ENCODE assay signal across 17 cellular contexts in the genomic region with DNA sequence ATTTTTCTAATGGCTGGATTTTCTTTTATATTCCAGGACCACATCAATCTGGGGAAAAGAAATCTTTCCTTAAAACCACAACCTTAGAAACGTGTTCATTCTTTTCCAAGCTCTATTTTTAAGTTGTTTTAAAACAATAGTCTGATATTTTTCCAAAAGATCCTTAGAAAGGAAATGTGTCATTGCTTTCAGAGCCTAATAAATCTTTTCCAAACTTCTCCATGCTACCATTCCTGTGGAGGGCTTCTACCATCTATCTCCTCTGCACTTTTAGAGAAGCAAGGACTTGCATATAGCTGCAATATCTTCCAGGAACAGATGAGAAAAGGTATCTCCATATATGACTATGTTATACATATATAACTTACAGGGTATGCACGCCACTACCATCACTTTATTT. TPM values are rescaled to one million over a fixed set of nuclear protein-coding genes. Genes with fewer than 3 reads are reported as not detected.
DNase-seq lines count a peak whose midpoint lies in the region; ATAC-seq and TF ChIP-seq lines count a peak whose summit lies in the region.
"Had no signal": no experiment of that assay in that cellular context is flagged by ENCODE, and none has a peak within 500 bp of the region (broad histone marks: within the 10 kb centered on the region; RNA-seq: fewer than 3 reads in every experiment).

No MANE protein-coding gene starts in this region.

- no peak for ATAC-seq in left cardiac atrium
- no peak for ATAC-seq in T-helper 17 cell
- ATAC-seq in HG03097 (IDR thresholded peaks at IDR 0.05; ENCODE audit: low FRiP score, unreplicated experiment): no peak
- ATAC-seq in natural killer cell treated with Interleukin-12 subunit alpha and Interleukin-12 subunit beta and Interleukin-15 and Interleukin-18, amount 100 ng/mL, for 72 hours: no peak

- TF ChIP-seq CTCF in left ventricle myocardium inferior (IDR thresholded peaks at IDR 0.05; ENCODE audit: borderline replicate concordance) (no peak), fibroblast of mammary gland (conservative IDR thresholded peaks at IDR 0.05; ENCODE audit: control insufficient read depth, insufficient read depth, low read depth, low read length) (no peak)

- H3K27me3 ChIP-seq in left ventricle myocardium inferior (ENCODE audit: low read depth): no peaks in the 10 kb centered on the region

- intact Hi-C loops in left ventricle myocardium inferior (cut with micrococcal nuclease) (no loop called here), left cardiac atrium (cut with DNase I) (no loop called here)

- DNase-seq in left ventricle myocardium inferior: no peak
- DNase-seq in left cardiac atrium: no peak
- no peak for DNase-seq in T-helper 17 cell
- DNase-seq in fibroblast of mammary gland (ENCODE audit: low read depth): peak; percentile 15
- no peak for DNase-seq in NCI-H446 treated with DMSO at 0.1 percent for 48 hours (lab: John Stamatoyannopoulos, UW)
- no peak for DNase-seq in natural killer cell treated with Interleukin-12 subunit alpha and Interleukin-12 subunit beta and Interleukin-15 and Interleukin-18, amount 100 ng/mL, for 72 hours (ENCODE audit: low spot score)
- DNase-seq: 8988T; ACHN; C1 segment of cervical spinal cord; Calu3; CD4-positive, alpha-beta T cell; DMS 273 treated with DMSO at 0.1 percent for 48 hours; HFFc6; IMR-90 had no signal

- H3K27ac ChIP-seq in left ventricle myocardium inferior (replicated peaks): peak overlapping the region; percentile 3

- H3K4me1 ChIP-seq in left ventricle myocardium inferior: peaks cover 36% of the 10 kb centered on the region
- H3K4me1 ChIP-seq: HAP-1 had no signal

- no peaks in the 10 kb centered on the region for H3K36me3 Mint-ChIP-seq in T-helper 17 cell (ENCODE audit: low read depth)
- H3K36me3 Mint-ChIP-seq in natural killer cell treated with Interleukin-12 subunit alpha and Interleukin-12 subunit beta and Interleukin-15 and Interleukin-18, amount 100 ng/mL, for 72 hours: no peaks in the 10 kb centered on the region

- no peaks in the 10 kb centered on the region for H3K27me3 Mint-ChIP-seq in T-helper 17 cell
- H3K27me3 Mint-ChIP-seq in natural killer cell treated with Interleukin-12 subunit alpha and Interleukin-12 subunit beta and Interleukin-15 and Interleukin-18, amount 100 ng/mL, for 72 hours: no peaks in the 10 kb centered on the region
- H3K27me3 Mint-ChIP-seq: B cell; CD4-positive, alpha-beta T cell had no signal

- peaks cover 23% of the 10 kb centered on the region for H3K4me1 Mint-ChIP-seq in T-helper 17 cell
- peaks cover 32 to 33% of the 10 kb centered on the region in 2 donors for H3K4me1 Mint-ChIP-seq in natural killer cell treated with Interleukin-12 subunit alpha and Interleukin-12 subunit beta and Interleukin-15 and Interleukin-18, amount 100 ng/mL, for 72 hours (ENCODE audit: low read depth in 2 of 2)

- H3K36me3 ChIP-seq in left ventricle myocardium inferior: peaks cover 6% of the 10 kb centered on the region
- H3K36me3 ChIP-seq: HAP-1 had no signal

- peak overlapping the region; percentile 24 for H3K27ac Mint-ChIP-seq in T-helper 17 cell
- H3K27ac Mint-ChIP-seq in natural killer cell treated with Interleukin-12 subunit alpha and Interleukin-12 subunit beta and Interleukin-15 and Interleukin-18, amount 100 ng/mL, for 72 hours: no peak overlapping the region
- H3K27ac Mint-ChIP-seq: B cell; CD4-positive, alpha-beta T cell; HFFc6 had no signal

- no peak overlapping the region for H3K4me3 Mint-ChIP-seq in T-helper 17 cell
- no peak overlapping the region for H3K4me3 Mint-ChIP-seq in natural killer cell treated with Interleukin-12 subunit alpha and Interleukin-12 subunit beta and Interleukin-15 and Interleukin-18, amount 100 ng/mL, for 72 hours
- H3K4me3 Mint-ChIP-seq: B cell; CD4-positive, alpha-beta T cell; HFFc6 had no signal

- peaks cover 19% of the 10 kb centered on the region for H3K9me3 ChIP-seq in left ventricle myocardium inferior (replicated peaks)
- H3K9me3 ChIP-seq in T-helper 17 cell (ENCODE audit: control insufficient read depth, low read length, poor library complexity, severe bottlenecking): no peaks in the 10 kb centered on the region

- no peaks in the 10 kb centered on the region for H3K9me3 Mint-ChIP-seq in natural killer cell treated with Interleukin-12 subunit alpha and Interleukin-12 subunit beta and Interleukin-15 and Interleukin-18, amount 100 ng/mL, for 72 hours
- H3K9me3 Mint-ChIP-seq: CD4-positive, alpha-beta T cell had no signal

- no peak overlapping the region for H3K4me3 ChIP-seq in left ventricle myocardium inferior
- no peak overlapping the region for H3K4me3 ChIP-seq in fibroblast of mammary gland (ENCODE audit: control insufficient read depth, low read depth, low read length)
- H3K4me3 ChIP-seq: HAP-1 had no signal

RNA-seq across cellular contexts. Expression of a gene that starts 21.2 kb away (rescaled TPM):
- total RNA-seq in left ventricle myocardium inferior (12.6 TPM), left cardiac atrium (10 to 100 TPM; 14.1 to 20.5 TPM), T-helper 17 cell (10 to 100 TPM; 36.9 to 44.8 TPM)
- 10 to 100 TPM; 12.0 to 20.3 TPM for total RNA-seq in natural killer cell treated with Interleukin-12 subunit alpha and Interleukin-12 subunit beta and Interleukin-15 and Interleukin-18, amount 100 ng/mL, for 72 hours

RNA-seq across cellular contexts. Expression of a gene that starts 33.3 kb away (rescaled TPM):
- total RNA-seq in left ventricle myocardium inferior: 39.9 TPM
- total RNA-seq in left cardiac atrium: 10 to 100 TPM; 28.0 to 29.5 TPM
- 10 to 100 TPM; 21.8 to 30.5 TPM for total RNA-seq in T-helper 17 cell
- total RNA-seq in natural killer cell treated with Interleukin-12 subunit alpha and Interleukin-12 subunit beta and Interleukin-15 and Interleukin-18, amount 100 ng/mL, for 72 hours: 10 to 100 TPM; 29.0 to 29.1 TPM
